In the genomic region with DNA sequence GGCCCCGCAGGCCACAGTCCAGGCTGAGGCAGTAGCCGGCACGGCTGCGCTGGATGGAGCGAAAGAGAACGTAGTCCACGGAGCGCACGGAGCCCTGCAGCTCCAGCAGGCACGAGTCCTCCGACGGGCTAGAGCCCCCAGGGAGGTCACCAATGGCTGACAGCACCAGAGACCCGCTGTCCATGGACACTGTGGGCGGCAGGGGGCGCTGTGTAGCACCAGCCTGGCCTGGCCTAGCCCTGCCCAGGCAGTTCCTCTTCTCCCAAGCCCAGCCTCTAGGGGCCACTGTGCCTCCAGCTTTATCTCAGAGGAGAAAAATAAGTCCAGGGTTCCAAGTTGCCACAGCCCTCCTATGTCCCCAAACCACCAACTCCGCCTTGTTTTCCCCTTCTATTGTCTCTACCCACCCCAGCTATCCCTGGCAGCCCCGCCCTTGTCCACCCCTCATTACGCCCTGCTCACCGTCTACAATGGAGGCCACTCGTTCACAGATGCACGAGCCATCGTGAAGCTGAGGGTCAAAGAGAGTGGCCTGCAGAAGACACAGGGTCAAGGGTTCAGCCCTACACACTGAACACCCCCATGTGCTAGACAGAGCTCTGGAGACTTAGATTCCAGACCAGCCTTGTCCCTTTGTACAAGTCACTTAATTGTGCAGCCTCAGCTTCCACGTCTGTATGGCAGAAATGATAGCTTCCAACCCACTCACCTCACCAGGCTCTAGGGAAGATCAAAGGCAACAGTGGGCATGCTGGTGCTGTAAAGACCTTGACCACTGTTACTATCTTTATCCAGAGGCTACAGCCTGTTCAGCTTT, we compare ENCODE assay signal across 8 cellular contexts. TPM values are rescaled to one million over a fixed set of nuclear protein-coding genes. Genes with fewer than 3 reads are reported as not detected.
DNase-seq lines count a peak whose midpoint lies in the region; ATAC-seq and TF ChIP-seq lines count a peak whose summit lies in the region.

No MANE protein-coding gene starts in this region.

- H3K4me1 ChIP-seq in endocrine pancreas (ENCODE audit: control insufficient read depth, insufficient read depth, low read length): no peaks in the 10 kb centered on the region

- H3K27me3 ChIP-seq in endocrine pancreas (ENCODE audit: control insufficient read depth, insufficient read depth, low read length): no peaks in the 10 kb centered on the region

- peak overlapping the region; percentile 54 for H3K9ac ChIP-seq in endocrine pancreas (ENCODE audit: control insufficient read depth, insufficient read depth, low read length)

- H3K4me3 ChIP-seq in endocrine pancreas (ENCODE audit: control insufficient read depth, insufficient read depth, low read length): no peak overlapping the region

- in situ Hi-C loops in Caki2 (cut with HindIII; ENCODE audit: low pct_unique_long_range_greater_than_20kb, low sequenced_read_pairs): no loop called here

- H3K4me1 Mint-ChIP-seq in activated CD8-positive, alpha-beta memory T cell treated with anti-CD3 and anti-CD28 coated beads, Interleukin-2, amount 10 ng/mL, durations not matched to agents 7 days and 5 days: peaks cover 35% of the 10 kb centered on the region

- H3K27ac Mint-ChIP-seq in activated CD8-positive, alpha-beta memory T cell treated with anti-CD3 and anti-CD28 coated beads, Interleukin-2, amount 10 ng/mL, durations not matched to agents 7 days and 5 days: peak overlapping the region; percentile 70

- H3K27me3 Mint-ChIP-seq in activated CD8-positive, alpha-beta memory T cell treated with anti-CD3 and anti-CD28 coated beads, Interleukin-2, amount 10 ng/mL, durations not matched to agents 7 days and 5 days: no peaks in the 10 kb centered on the region

- H3K36me3 Mint-ChIP-seq in activated CD8-positive, alpha-beta memory T cell treated with anti-CD3 and anti-CD28 coated beads, Interleukin-2, amount 10 ng/mL, durations not matched to agents 7 days and 5 days: peaks cover 4% of the 10 kb centered on the region

- CTCF ChIA-PET in activated CD8-positive, alpha-beta memory T cell treated with anti-CD3 and anti-CD28 coated beads, Interleukin-2, amount 10 ng/mL, durations not matched to agents 7 days and 5 days (lab: Charles Lee): interaction anchor here (0.6 to 5.9 kb wide), 76 partner anchors 9 to 816 kb away, joined by 3 to 160 read pairs (median 4); partner anchors contain the start of genes CLK2, FDPS, HCN3 and KRTCAP2

- H3K9me3 ChIP-seq in endocrine pancreas (ENCODE audit: control insufficient read depth, low read length): no peaks in the 10 kb centered on the region

- H3K36me3 ChIP-seq in endocrine pancreas (ENCODE audit: control insufficient read depth, insufficient read depth, low read length): peaks cover 2% of the 10 kb centered on the region

- ATAC-seq in activated CD8-positive, alpha-beta memory T cell treated with anti-CD3 and anti-CD28 coated beads, Interleukin-2, amount 10 ng/mL, durations not matched to agents 7 days and 5 days: peak; percentile 97

- H3K9me3 Mint-ChIP-seq in activated CD8-positive, alpha-beta memory T cell treated with anti-CD3 and anti-CD28 coated beads, Interleukin-2, amount 10 ng/mL, durations not matched to agents 7 days and 5 days (ENCODE audit: low read depth): no peaks in the 10 kb centered on the region

- DNase-seq in Caki2 (ENCODE audit: low read depth) (peak; percentile 71), GM20000 (ENCODE audit: low spot score) (peak; percentile 98), HUDEP-2 (lab: John Stamatoyannopoulos, UW; ENCODE audit: unreplicated experiment in 76 of 76) (peak in 73 of 76 experiments; percentile 52 to 95 (median 89)), NOMO-1 treated with dmso at 0.1 percent for 144 hours (lab: John Stamatoyannopoulos, UW; ENCODE audit: unreplicated experiment) (peak; percentile 89), midbrain (lab: John Stamatoyannopoulos, UW) (peak; percentile 92)
- peak; percentile 98 for DNase-seq in activated CD8-positive, alpha-beta memory T cell treated with anti-CD3 and anti-CD28 coated beads, Interleukin-2, amount 10 ng/mL, durations not matched to agents 7 days and 5 days
- peak; percentile 92 to 95 for DNase-seq in stimulated activated CD8-positive, alpha-beta memory T cell treated with anti-CD3 and anti-CD28 coated beads, Interleukin-2, amount 100 ng/mL, for 1 hour (ENCODE audit: low read depth in 2 of 2)

- peak; percentile 100 for TF ChIP-seq CTCF in GM20000 (IDR thresholded peaks at IDR 0.05; ENCODE audit: extremely low read depth, missing control alignments)

- peak overlapping the region; percentile 65 for H3K4me3 Mint-ChIP-seq in activated CD8-positive, alpha-beta memory T cell treated with anti-CD3 and anti-CD28 coated beads, Interleukin-2, amount 10 ng/mL, durations not matched to agents 7 days and 5 days

RNA-seq across cellular contexts. Expression of gene ENTREP3, which starts 4.4 kb away (rescaled TPM):
- total RNA-seq in Caki2 (2014; rRNA removed; shearing (Covaris generic); ENCODE audit: low replicate concordance): 4.3 and 7.1 TPM in 2 replicates
- total RNA-seq in activated CD8-positive, alpha-beta memory T cell treated with anti-CD3 and anti-CD28 coated beads, Interleukin-2, amount 10 ng/mL, durations not matched to agents 7 days and 5 days: 10 to 100 TPM; 30.7 to 32.3 TPM

RNA-seq across cellular contexts. Expression of gene SCAMP3, which starts 11.3 kb away (rescaled TPM):
- 52.5 and 77.8 TPM in 2 replicates for total RNA-seq in Caki2 (2014; rRNA removed; shearing (Covaris generic); ENCODE audit: low replicate concordance)
- total RNA-seq in activated CD8-positive, alpha-beta memory T cell treated with anti-CD3 and anti-CD28 coated beads, Interleukin-2, amount 10 ng/mL, durations not matched to agents 7 days and 5 days: 100 to 1,000 TPM in 1 of 2 experiments, 10 to 100 TPM in 1; 82.0 to 108 TPM

RNA-seq across cellular contexts. Expression of gene CLK2, which starts 22.5 kb away (rescaled TPM):
- total RNA-seq in Caki2 (2014; rRNA removed; shearing (Covaris generic); ENCODE audit: low replicate concordance): 30.8 and 32.8 TPM in 2 replicates
- total RNA-seq in activated CD8-positive, alpha-beta memory T cell treated with anti-CD3 and anti-CD28 coated beads, Interleukin-2, amount 10 ng/mL, durations not matched to agents 7 days and 5 days: 100 to 1,000 TPM in 1 of 2 experiments, 10 to 100 TPM in 1; 94.8 to 108 TPM

RNA-seq across cellular contexts. Expression of gene HCN3, which starts 26.4 kb away (rescaled TPM):
- 0.06 and 0.84 TPM in 2 replicates for total RNA-seq in Caki2 (2014; rRNA removed; shearing (Covaris generic); ENCODE audit: low replicate concordance)
- total RNA-seq in activated CD8-positive, alpha-beta memory T cell treated with anti-CD3 and anti-CD28 coated beads, Interleukin-2, amount 10 ng/mL, durations not matched to agents 7 days and 5 days: 1 to 10 TPM; 5.4 to 6.1 TPM

RNA-seq across cellular contexts. Expression of gene MTX1, which starts 42.3 kb away (rescaled TPM):
- 152 and 172 TPM in 2 replicates for total RNA-seq in Caki2 (2014; rRNA removed; shearing (Covaris generic); ENCODE audit: low replicate concordance)
- total RNA-seq in activated CD8-positive, alpha-beta memory T cell treated with anti-CD3 and anti-CD28 coated beads, Interleukin-2, amount 10 ng/mL, durations not matched to agents 7 days and 5 days: 10 to 100 TPM; 39.0 to 48.6 TPM
